Comparison of ENCODE assay signal across 20 cellular contexts in genomic region chr20:20211988-20212518, GRCh38.
DNase-seq lines count a peak whose midpoint lies in the region; ATAC-seq and TF ChIP-seq lines count a peak whose summit lies in the region.
"Had no signal": no experiment of that assay in that cellular context is flagged by ENCODE, and none has a peak within 500 bp of the region (broad histone marks: within the 10 kb centered on the region; RNA-seq: fewer than 3 reads in every experiment).

No MANE protein-coding gene starts in this region.

- no peak overlapping the region for H3K4me3 Mint-ChIP-seq in HFFc6
- H3K4me3 Mint-ChIP-seq in stimulated activated naive CD8-positive, alpha-beta T cell treated with anti-CD3 and anti-CD28 coated beads, Interleukin-15, amount 100 ng/mL, for 72 hours, result no peak overlapping the region
- H3K4me3 Mint-ChIP-seq: dendritic cell treated with granulocyte-macrophage colony-stimulating factor and Interleukin-4, amounts not matched to agents 40 ng/mL and 50 ng/mL, for 4 days; T-helper 17 cell had no signal

- no peaks in the 10 kb centered on the region for H3K79me1 ChIP-seq in trophoblast cell (ENCODE audit: low read length)

- H3K4me2 ChIP-seq in trophoblast cell (ENCODE audit: low read length), result no peak overlapping the region
- H3K4me2 ChIP-seq: A549 had no signal

- H4K12ac ChIP-seq in trophoblast cell (ENCODE audit: low read depth, low read length), result no peak overlapping the region

- H2BK5ac ChIP-seq in trophoblast cell (ENCODE audit: low read depth, low read length, poor library complexity), result no peak overlapping the region

- no peaks in the 10 kb centered on the region for H3K9me3 Mint-ChIP-seq in HFFc6
- H3K9me3 Mint-ChIP-seq in stimulated activated naive CD8-positive, alpha-beta T cell treated with anti-CD3 and anti-CD28 coated beads, Interleukin-15, amount 100 ng/mL, for 72 hours, result no peaks in the 10 kb centered on the region
- H3K9me3 Mint-ChIP-seq: dendritic cell treated with granulocyte-macrophage colony-stimulating factor and Interleukin-4, amounts not matched to agents 40 ng/mL and 50 ng/mL, for 4 days had no signal

- DNase-seq in NCI-H2107 treated with DMSO at 0.1 percent for 48 hours (lab: John Stamatoyannopoulos, UW; ENCODE audit: unreplicated experiment) (peak; percentile 83), NCI-H2107 (lab: John Stamatoyannopoulos, UW) (no peak), HFFc6 (no peak), SHP77 (lab: John Stamatoyannopoulos, UW) (peak; percentile 83 to 88), trophoblast cell (peak; percentile 9 to 29), MG63 (no peak)
- no peak for DNase-seq in stimulated activated naive CD8-positive, alpha-beta T cell treated with anti-CD3 and anti-CD28 coated beads, Interleukin-15, amount 100 ng/mL, for 72 hours
- DNase-seq: activated CD8-positive, alpha-beta memory T cell treated with anti-CD3 and anti-CD28 coated beads, Interleukin-2, amount 50 U/mL, for 4 hours; BE2C; GDM1; hypothalamus; islet precursor cell; lower lobe of right lung; stimulated activated CD8-positive, alpha-beta memory T cell treated with anti-CD3 and anti-CD28 coated beads, Interleukin-4, amount 100 ng/mL, for 48 hours; T-helper 17 cell had no signal

- H3K14ac ChIP-seq in trophoblast cell (ENCODE audit: low read length), result no peak overlapping the region

- H3K18ac ChIP-seq in trophoblast cell (ENCODE audit: low read length), result no peak overlapping the region

- H3K9me3 ChIP-seq in trophoblast cell (ENCODE audit: insufficient read depth, low read depth, low read length), result no peaks in the 10 kb centered on the region
- H3K9me3 ChIP-seq in MG63, result no peaks in the 10 kb centered on the region
- H3K9me3 ChIP-seq: A549, BE2C, lower lobe of right lung, right atrium auricular region, SJSA1 had no signal

- H4K91ac ChIP-seq in trophoblast cell (ENCODE audit: low read depth, low read length), result no peak overlapping the region

- H3K4ac ChIP-seq in trophoblast cell (ENCODE audit: low read depth, low read length), result no peak overlapping the region

- H2BK120ac ChIP-seq in trophoblast cell (ENCODE audit: insufficient read depth, low read length, poor library complexity), result no peak overlapping the region

- ATAC-seq in stimulated activated naive CD8-positive, alpha-beta T cell treated with anti-CD3 and anti-CD28 coated beads, Interleukin-15, amount 100 ng/mL, for 72 hours, result no peak
- ATAC-seq in HG03097 (IDR thresholded peaks at IDR 0.05; ENCODE audit: low FRiP score, unreplicated experiment), result no peak
- ATAC-seq: A549, lower lobe of right lung, T-helper 17 cell had no signal

- peaks cover 6% of the 10 kb centered on the region for H3K27me3 Mint-ChIP-seq in HFFc6 (ENCODE audit: insufficient read depth)
- H3K27me3 Mint-ChIP-seq in stimulated activated naive CD8-positive, alpha-beta T cell treated with anti-CD3 and anti-CD28 coated beads, Interleukin-15, amount 100 ng/mL, for 72 hours, result peaks cover 29% of the 10 kb centered on the region

- H2AK5ac ChIP-seq in trophoblast cell (ENCODE audit: low read length), result no peak overlapping the region

- H3K23ac ChIP-seq in trophoblast cell (ENCODE audit: low read length), result no peak overlapping the region

- peak overlapping the region; percentile 16 for H3K27ac Mint-ChIP-seq in HFFc6
- H3K27ac Mint-ChIP-seq in stimulated activated naive CD8-positive, alpha-beta T cell treated with anti-CD3 and anti-CD28 coated beads, Interleukin-15, amount 100 ng/mL, for 72 hours, result no peak overlapping the region
- H3K27ac Mint-ChIP-seq: dendritic cell treated with granulocyte-macrophage colony-stimulating factor and Interleukin-4, amounts not matched to agents 40 ng/mL and 50 ng/mL, for 4 days; T-helper 17 cell had no signal

- no peaks in the 10 kb centered on the region for H3K79me2 ChIP-seq in trophoblast cell (ENCODE audit: control insufficient read depth, insufficient read depth, low read length, poor library complexity)

- no peaks in the 10 kb centered on the region for H3K36me3 Mint-ChIP-seq in HFFc6 (ENCODE audit: low read depth)

- H3K36me3 ChIP-seq in trophoblast cell (ENCODE audit: control insufficient read depth in 1 of 2, insufficient read depth in 2 of 2, low read length in 2 of 2), result no peaks in the 10 kb centered on the region
- no peaks in the 10 kb centered on the region for H3K36me3 ChIP-seq in MG63
- H3K36me3 ChIP-seq: BE2C, lower lobe of right lung, right atrium auricular region, SJSA1 had no signal

- peaks cover 20% of the 10 kb centered on the region; the same call in 1 of the 2 replicates for H3K4me1 Mint-ChIP-seq in HFFc6 (ENCODE audit: low read depth)
- no peaks in the 10 kb centered on the region for H3K4me1 Mint-ChIP-seq in stimulated activated naive CD8-positive, alpha-beta T cell treated with anti-CD3 and anti-CD28 coated beads, Interleukin-15, amount 100 ng/mL, for 72 hours
- H3K4me1 Mint-ChIP-seq: T-helper 17 cell had no signal

- H3K4me3 ChIP-seq in trophoblast cell (ENCODE audit: low read depth, low read length) (no peak overlapping the region), MG63 (no peak overlapping the region)
- H3K4me3 ChIP-seq: A549, lower lobe of right lung, right atrium auricular region, SJSA1 had no signal

- H4K8ac ChIP-seq in trophoblast cell (ENCODE audit: low read depth, low read length), result no peak overlapping the region

- no CpG with 5 or more reads among the region's 11 CpGs for WGBS in trophoblast cell (ENCODE audit: extremely low coverage, insufficient coverage, insufficient read length)

- no peak overlapping the region for H3K27ac ChIP-seq in trophoblast cell (ENCODE audit: low read depth, low read length)
- H3K27ac ChIP-seq: A549, lower lobe of right lung, SJSA1 had no signal

- H3K9ac ChIP-seq in trophoblast cell (ENCODE audit: low read length), result no peak overlapping the region

- peaks cover 0 to 3% of the 10 kb centered on the region in 2 experiments for H3K4me1 ChIP-seq in trophoblast cell (ENCODE audit: control insufficient read depth in 1 of 2, insufficient read depth in 2 of 2, low read length in 2 of 2)
- H3K4me1 ChIP-seq: A549, lower lobe of right lung, SJSA1 had no signal

- no peak overlapping the region for H2BK12ac ChIP-seq in trophoblast cell (ENCODE audit: low read length)

- H3K27me3 ChIP-seq in trophoblast cell (ENCODE audit: insufficient read depth, low read length) (no peaks in the 10 kb centered on the region), MG63 (no peaks in the 10 kb centered on the region)
- H3K27me3 ChIP-seq: BE2C, right atrium auricular region, SJSA1 had no signal

- no peak for TF ChIP-seq CTCF in HFFc6 (IDR thresholded peaks at IDR 0.05)

- no peak overlapping the region for H2AFZ ChIP-seq in trophoblast cell (ENCODE audit: insufficient read depth, low read length, poor library complexity)

Comparison
In these comparisons a context has a peak if more than half of its experiments do, and no peak if none do; other contexts are left out.
1. DNase-seq: peak in NCI-H2107 treated with DMSO at 0.1 percent for 48 hours (single experiment), SHP77 (2 of 2) and trophoblast cell (2 of 2); none in NCI-H2107 (single experiment), HFFc6 (single experiment), stimulated activated naive CD8-positive, alpha-beta T cell treated with anti-CD3 and anti-CD28 coated beads, Interleukin-15, amount 100 ng/mL, for 72 hours (0 of 2) and MG63 (single experiment).